11 cellular contexts compared by ENCODE assay signal in the genomic region with DNA sequence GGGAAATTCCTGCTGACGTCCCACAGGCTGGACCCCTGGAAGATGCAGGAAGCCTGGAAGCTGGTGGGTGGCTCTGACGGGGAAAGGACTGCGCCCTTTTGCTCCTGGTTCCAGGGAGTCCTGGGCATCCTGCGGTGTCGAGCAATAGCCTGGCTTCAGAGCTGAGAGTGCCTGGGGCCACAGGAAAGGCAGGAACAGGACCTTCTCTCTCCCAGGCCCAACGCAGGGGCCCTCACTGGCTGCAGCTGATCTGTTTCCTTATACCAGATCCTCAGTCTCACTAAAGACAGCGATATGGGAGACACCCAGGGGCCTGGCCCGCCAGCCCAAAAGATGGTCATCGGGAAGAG. TPM values are rescaled to one million over a fixed set of nuclear protein-coding genes. Genes with fewer than 3 reads are reported as not detected.
DNase-seq lines count a peak whose midpoint lies in the region; ATAC-seq, FAIRE-seq and TF ChIP-seq lines count a peak whose summit lies in the region.
"Had no signal": no experiment of that assay in that cellular context is flagged by ENCODE, and none has a peak within 500 bp of the region (broad histone marks: within the 10 kb centered on the region; RNA-seq: fewer than 3 reads in every experiment).

No MANE protein-coding gene starts in this region.

- H3K4me2 ChIP-seq in GM12878 (ENCODE audit: control insufficient read depth, insufficient read depth) (peak overlapping the region; percentile 83), neuronal stem cell (ENCODE audit: insufficient read depth, low read length, poor library complexity, severe bottlenecking) (no peak overlapping the region)

- CTCF ChIA-PET in CD8-positive, alpha-beta T cell (lab: Charles Lee) = interaction anchor here (0.6 to 5.4 kb wide), 6 partner anchors 9 to 354 kb away, joined by 3 to 34 read pairs (median 6); a partner anchor contains a TSS
- CTCF ChIA-PET in GM12878 (lab: Yijun Ruan, JAX) = interaction anchor here (0.5 to 3.9 kb wide), 6 partner anchors 10 to 287 kb away, joined by 3 to 30 read pairs (median 14); a partner anchor contains a TSS

- RAD21 ChIA-PET in GM12878 (lab: Charles Lee; ENCODE audit: unreplicated experiment) = interaction anchor here (1.9 to 2.4 kb wide), 4 partner anchors 21 to 147 kb away, joined by 7 to 14 read pairs (median 10); a partner anchor contains a TSS

- H2BK15ac ChIP-seq in neuronal stem cell (ENCODE audit: low read length) = no peak overlapping the region

- SMC1A ChIA-PET in GM12878 (lab: Charles Lee; ENCODE audit: uncharacterized antibody, unreplicated experiment) = interaction anchor here (0.9 to 3.6 kb wide), 6 partner anchors 10 to 153 kb away, joined by 3 to 25 read pairs (median 6); a partner anchor contains a TSS

- TF ChIP-seq EP300 in GM12878 (IDR thresholded peaks at IDR 0.05; ENCODE audit: borderline replicate concordance in 1 of 2, control insufficient read depth in 1 of 2, low read depth in 2 of 2, low read length in 2 of 2) = no peak

- no peak for TF ChIP-seq CTCF in CD8-positive, alpha-beta T cell (IDR thresholded peaks at IDR 0.05)
- TF ChIP-seq CTCF in GM12878 (IDR thresholded peaks at IDR 0.05 in 2 of 3, conservative IDR thresholded peaks at IDR 0.05 in 1 of 3; ENCODE audit: control insufficient read depth in 2 of 3, extremely low read depth in 1 of 3, insufficient read depth in 1 of 3, low read depth in 3 of 3, low read length in 3 of 3) (no peak), GM10266 (IDR thresholded peaks at IDR 0.05; ENCODE audit: control insufficient read depth, insufficient read depth, low read depth, missing control alignments) (no peak)

- H3K4me1 ChIP-seq in CD8-positive, alpha-beta T cell (ENCODE audit: insufficient read depth, low read length) = peaks cover 50% of the 10 kb centered on the region
- H3K4me1 ChIP-seq in HUES48 (ENCODE audit: control insufficient read depth, insufficient read depth, low read length) = peaks cover 22% of the 10 kb centered on the region
- peaks cover 22% of the 10 kb centered on the region for H3K4me1 ChIP-seq in GM12878 (ENCODE audit: control insufficient read depth, insufficient read depth, low read length)
- H3K4me1 ChIP-seq in neuronal stem cell (ENCODE audit: control insufficient read depth in 2 of 2, insufficient read depth in 1 of 2, low read depth in 1 of 2, low read length in 2 of 2) = peaks cover 12 to 21% of the 10 kb centered on the region in 2 donors

- no peak overlapping the region for H4K91ac ChIP-seq in neuronal stem cell (ENCODE audit: low read depth, low read length, poor library complexity)

- H3K18ac ChIP-seq in neuronal stem cell (ENCODE audit: low read length) = no peak overlapping the region

- peaks cover 40% of the 10 kb centered on the region for H3K79me2 ChIP-seq in GM12878 (ENCODE audit: control insufficient read depth, insufficient read depth, low read length)

- no peak for FAIRE-seq in GM12878 (lab: Jason Lieb, UNC)
- FAIRE-seq: islet of Langerhans had no signal

- H4K20me1 ChIP-seq in GM12878 (ENCODE audit: control insufficient read depth, insufficient read depth) = peaks cover 6% of the 10 kb centered on the region

- H4K8ac ChIP-seq in neuronal stem cell (ENCODE audit: low read depth, low read length) = no peak overlapping the region

- POLR2A ChIA-PET in CD8-positive, alpha-beta T cell (lab: Charles Lee) = interaction anchor here (0.8 to 5.3 kb wide), 7 partner anchors 8 to 153 kb away, joined by 3 to 48 read pairs (median 4); a partner anchor contains a TSS
- POLR2A ChIA-PET in GM12878 (lab: Charles Lee) = interaction anchor here (1.1 to 3.9 kb wide), 7 partner anchors 9 to 67 kb away, joined by 3 to 38 read pairs (median 7); a partner anchor contains a TSS

- TF ChIP-seq POLR2A in GM12878 (IDR thresholded peaks at IDR 0.05; ENCODE audit: low read depth, low read length) = no peak

- ATAC-seq in CD8-positive, alpha-beta T cell = no peak
- ATAC-seq in GM12878 (no peak), GM21447 (IDR thresholded peaks at IDR 0.05; ENCODE audit: unreplicated experiment) (no peak)

- H3K27ac Mint-ChIP-seq in CD8-positive, alpha-beta T cell = peak overlapping the region; percentile 92

- H3K9ac ChIP-seq in HUES48 (ENCODE audit: low read depth, low read length) = no peak overlapping the region
- H3K9ac ChIP-seq in GM12878 (ENCODE audit: control insufficient read depth, insufficient read depth, low read length) = peak overlapping the region; percentile 88; the same call in 1 of the 2 replicates
- H3K9ac ChIP-seq in neuronal stem cell (ENCODE audit: low read depth, low read length, poor library complexity) = no peak overlapping the region

- H2BK120ac ChIP-seq in neuronal stem cell (ENCODE audit: low read depth, low read length) = no peak overlapping the region

- H3K9me3 Mint-ChIP-seq in CD8-positive, alpha-beta T cell = no peaks in the 10 kb centered on the region

- H2AFZ ChIP-seq in GM12878 (ENCODE audit: control insufficient read depth, low read depth, low read length) (no peak overlapping the region), neuronal stem cell (ENCODE audit: low read length) (no peak overlapping the region)

- no peaks in the 10 kb centered on the region for H3K27me3 Mint-ChIP-seq in CD8-positive, alpha-beta T cell (ENCODE audit: low read depth)
- H3K27me3 Mint-ChIP-seq: progenitor cell of endocrine pancreas had no signal

- H3K27ac ChIP-seq in CD8-positive, alpha-beta T cell (ENCODE audit: low read depth, low read length) = peak overlapping the region; percentile 79
- H3K27ac ChIP-seq in HUES48 (ENCODE audit: low read depth, low read length) (peak overlapping the region; percentile 98), GM12878 (ENCODE audit: control insufficient read depth, insufficient read depth) (peak overlapping the region; percentile 86; the same call in 1 of the 2 replicates), neuronal stem cell (replicated peaks; ENCODE audit: low read length) (no peak overlapping the region)

- no peaks in the 10 kb centered on the region for H3K9me3 ChIP-seq in CD8-positive, alpha-beta T cell (ENCODE audit: low read length)
- no peaks in the 10 kb centered on the region for H3K9me3 ChIP-seq in HUES48 (ENCODE audit: control insufficient read depth, insufficient read depth, low read length)
- no peaks in the 10 kb centered on the region for H3K9me3 ChIP-seq in GM12878 (replicated peaks; ENCODE audit: control insufficient read depth, insufficient read depth, low read length)
- no peaks in the 10 kb centered on the region for H3K9me3 ChIP-seq in neuronal stem cell (replicated peaks in 1 of 2; ENCODE audit: control insufficient read depth in 2 of 2, insufficient read depth in 1 of 2, low read depth in 1 of 2, low read length in 2 of 2)

- no peaks in the 10 kb centered on the region for H3K27me3 ChIP-seq in CD8-positive, alpha-beta T cell (ENCODE audit: insufficient read depth, low read length)
- H3K27me3 ChIP-seq in HUES48 (ENCODE audit: control insufficient read depth, insufficient read depth, low read length) = no peaks in the 10 kb centered on the region
- no peaks in the 10 kb centered on the region for H3K27me3 ChIP-seq in GM12878 (replicated peaks in 1 of 2; ENCODE audit: control insufficient read depth in 2 of 2, insufficient read depth in 2 of 2, low read length in 1 of 2)
- H3K27me3 ChIP-seq in neuronal stem cell (ENCODE audit: control insufficient read depth in 3 of 3, insufficient read depth in 3 of 3, low read depth in 1 of 3, low read length in 3 of 3) = no peaks in the 10 kb centered on the region

- peaks cover 7% of the 10 kb centered on the region for H3K79me1 ChIP-seq in neuronal stem cell (ENCODE audit: low read depth, low read length)

- peak overlapping the region; percentile 89 for H3K4me3 Mint-ChIP-seq in CD8-positive, alpha-beta T cell

- H3K36me3 ChIP-seq in CD8-positive, alpha-beta T cell (ENCODE audit: insufficient read depth, low read length) = peaks cover 32% of the 10 kb centered on the region
- H3K36me3 ChIP-seq in HUES48 (ENCODE audit: control insufficient read depth, insufficient read depth, low read length) = peaks cover 75% of the 10 kb centered on the region
- H3K36me3 ChIP-seq in GM12878 (ENCODE audit: control insufficient read depth in 2 of 2, insufficient read depth in 2 of 2, low read length in 1 of 2) = peaks cover 23 to 26% of the 10 kb centered on the region in 2 experiments
- peaks cover 46 to 77% of the 10 kb centered on the region in 2 donors for H3K36me3 ChIP-seq in neuronal stem cell (replicated peaks in 1 of 2; ENCODE audit: control insufficient read depth in 2 of 2, insufficient read depth in 2 of 2, low read length in 2 of 2)

- intact Hi-C loops in CD8-positive, alpha-beta T cell (cut with DNase I, micrococcal nuclease) = loop anchor here in 1 of 2 experiments (10.0 kb wide), 1 partner anchor 1104 kb away; a partner anchor contains a TSS
- intact Hi-C loops in GM12878 (cut with micrococcal nuclease; ENCODE audit: unreplicated experiment) = loop anchor here (5.0 kb wide), 1 partner anchor 114 kb away; a partner anchor contains a TSS

- WGBS in GM12878 (ENCODE audit: insufficient coverage, insufficient replicate concordance, low lambda C conversion rate, missing lambda C conversion rate) = 69% methylated on average over 9 of the region's 9 CpGs
- no CpG with 5 or more reads among the region's 9 CpGs for WGBS in neuronal stem cell (ENCODE audit: extremely low coverage in 2 of 2, insufficient read length in 2 of 2, insufficient replicate concordance in 1 of 2), 2 donors

- in situ Hi-C loops in GM12878 (cut with MboI) = no loop called here

- H2BK12ac ChIP-seq in neuronal stem cell (ENCODE audit: low read length) = no peak overlapping the region

- peak overlapping the region; percentile 76 for H2BK5ac ChIP-seq in neuronal stem cell (ENCODE audit: low read length)

- peak overlapping the region; percentile 59 for H2AK5ac ChIP-seq in neuronal stem cell (ENCODE audit: low read depth, low read length)

- peaks cover 60% of the 10 kb centered on the region for H3K4me1 Mint-ChIP-seq in CD8-positive, alpha-beta T cell (ENCODE audit: low read depth)

- no peak overlapping the region for H3K14ac ChIP-seq in neuronal stem cell (ENCODE audit: low read length)

- BruUV-seq in GM12878 (replicated peaks; lab: Mats Ljungman, UMichigan) = no TSS peak

- no peak overlapping the region for H3K4ac ChIP-seq in neuronal stem cell (ENCODE audit: low read length)

- no peak for DNase-seq in CD8-positive, alpha-beta T cell
- DNase-seq in GM12878 (ENCODE audit: low read depth, low spot score) = no peak
- DNase-seq in neuronal stem cell (ENCODE audit: low spot score) = no peak
- no peak for DNase-seq in GM10266 (ENCODE audit: extremely low spot score)
- no peak for DNase-seq in amygdala (lab: John Stamatoyannopoulos, UW)
- no peak for DNase-seq in nucleus accumbens (lab: John Stamatoyannopoulos, UW)
- DNase-seq: NCI-H510A had no signal

- H3K36me3 Mint-ChIP-seq in CD8-positive, alpha-beta T cell = peaks cover 74% of the 10 kb centered on the region

- peak overlapping the region; percentile 93 for H3K4me3 ChIP-seq in CD8-positive, alpha-beta T cell (ENCODE audit: low read depth, low read length)
- H3K4me3 ChIP-seq in HUES48 (ENCODE audit: low read depth, low read length) (peak overlapping the region; percentile 99; the same call in 1 of the 2 replicates), GM12878 (peak overlapping the region; percentile 87; the same call in 1 of the 2 replicates), neuronal stem cell (ENCODE audit: low read length in 2 of 2) (no peak overlapping the region)

- H3K23ac ChIP-seq in neuronal stem cell (ENCODE audit: low read depth, low read length, poor library complexity) = peak overlapping the region; percentile 99

- no peak for TF ChIP-seq RAD21 in GM12878 (IDR thresholded peaks at IDR 0.05; ENCODE audit: insufficient read depth, low read depth, low read length)

RNA-seq across cellular contexts. Expression of a gene that starts 1.4 kb away (rescaled TPM):
- 1 to 10 TPM; 7.9 to 8.8 TPM for total RNA-seq in CD8-positive, alpha-beta T cell
- total RNA-seq in GM12878 (2013; cell fraction: nucleolus; rRNA removed) = 14.5 and 15.4 TPM in 2 replicates
- total RNA-seq in GM12878 (2014; rRNA removed) (6.8 and 8.2 TPM in 2 replicates), GM12878 (2014; rRNA removed; fragmentation: Illumina TruSeq; extraction: Trizol) (2.8 and 2.9 TPM in 2 replicates), GM12878 (2021) (6.2 and 6.5 TPM in 2 replicates)
- 1.5 TPM for polyA plus RNA-seq in GM12878 (2011; ENCODE audit: low read depth)
- polyA plus RNA-seq in GM12878 (2011; rRNA removed) (1.0 and 1.8 TPM in 2 replicates), GM12878 (2014; fragmentation: Illumina TruSeq; extraction: Trizol) (0.33 and 0.98 TPM in 2 replicates), GM12878 (2014; fragmentation: Nextera tagmentation; extraction: Ambion mirVana) (under 1 TPM; 0.27 to 0.37 TPM), GM12878 (2014; rRNA removed) (4.6 and 5.1 TPM in 2 replicates), GM12878 (2016; fragmentation: Nextera tagmentation; extraction: Ambion mirVana) (1 to 10 TPM; 2.4 to 3.8 TPM)
- 2.4 and 3.0 TPM in 2 replicates for polyA plus RNA-seq in GM12878 (2011; cell fraction: cytosol; rRNA removed)
- 3.8 and 4.4 TPM in 2 replicates for polyA plus RNA-seq in GM12878 (2011; cell fraction: nucleus; rRNA removed)
- polyA plus RNA-seq in GM12878 (2012) = 5.8 TPM in 2 replicates
- polyA minus RNA-seq in GM12878 (2011; rRNA and poly(A)+ RNA removed) = 2.7 and 7.0 TPM in 2 replicates
- 1.7 and 3.2 TPM in 2 replicates for polyA minus RNA-seq in GM12878 (2011; cell fraction: cytosol; rRNA and poly(A)+ RNA removed)
- polyA minus RNA-seq in GM12878 (2011; cell fraction: nucleus; rRNA and poly(A)+ RNA removed) = 12.5 and 20.7 TPM in 2 replicates
- polyA plus RNA-seq in neuronal stem cell (2013, experiment 1 of 2) = 1.3 TPM
- 1.4 TPM for polyA plus RNA-seq in neuronal stem cell (2013, experiment 2 of 2)

RNA-seq across cellular contexts. Expression of a gene that starts 6.5 kb away (rescaled TPM):
- 1,000 to 10,000 TPM; 4,154 to 4,290 TPM for total RNA-seq in CD8-positive, alpha-beta T cell
- total RNA-seq in GM12878 (2013; cell fraction: nucleolus; rRNA removed) = 558 and 624 TPM in 2 replicates
- total RNA-seq in GM12878 (2014; rRNA removed) (6,753 and 7,288 TPM in 2 replicates), GM12878 (2014; rRNA removed; fragmentation: Illumina TruSeq; extraction: Trizol) (7,180 and 7,566 TPM in 2 replicates), GM12878 (2021) (5,526 and 5,774 TPM in 2 replicates)
- 17,971 TPM for polyA plus RNA-seq in GM12878 (2011; ENCODE audit: low read depth)
- polyA plus RNA-seq in GM12878 (2011; rRNA removed) (8,077 and 9,878 TPM in 2 replicates), GM12878 (2014; fragmentation: Illumina TruSeq; extraction: Trizol) (7,632 and 8,884 TPM in 2 replicates), GM12878 (2014; fragmentation: Nextera tagmentation; extraction: Ambion mirVana) (over 10,000 TPM; 17,270 to 20,828 TPM), GM12878 (2014; rRNA removed) (9,185 and 10,303 TPM in 2 replicates), GM12878 (2016; fragmentation: Nextera tagmentation; extraction: Ambion mirVana) (1,000 to 10,000 TPM; 4,228 to 4,318 TPM)
- polyA plus RNA-seq in GM12878 (2011; cell fraction: cytosol; rRNA removed) = 10,835 and 16,153 TPM in 2 replicates
- 3,547 and 5,859 TPM in 2 replicates for polyA plus RNA-seq in GM12878 (2011; cell fraction: nucleus; rRNA removed)
- polyA plus RNA-seq in GM12878 (2012) = 12,427 and 13,567 TPM in 2 replicates
- 5,090 and 5,101 TPM in 2 replicates for polyA minus RNA-seq in GM12878 (2011; rRNA and poly(A)+ RNA removed)
- 963 and 1,029 TPM in 2 replicates for polyA minus RNA-seq in GM12878 (2011; cell fraction: cytosol; rRNA and poly(A)+ RNA removed)
- polyA minus RNA-seq in GM12878 (2011; cell fraction: nucleus; rRNA and poly(A)+ RNA removed) = 288 and 344 TPM in 2 replicates
- 7,654 TPM for polyA plus RNA-seq in neuronal stem cell (2013, experiment 1 of 2)
- polyA plus RNA-seq in neuronal stem cell (2013, experiment 2 of 2) = 7,710 TPM

RNA-seq across cellular contexts. Expression of a gene that starts 6.7 kb away (rescaled TPM):
- 10 to 100 TPM; 72.2 to 75.9 TPM for total RNA-seq in CD8-positive, alpha-beta T cell
- 85.4 and 91.2 TPM in 2 replicates for total RNA-seq in GM12878 (2013; cell fraction: nucleolus; rRNA removed)
- total RNA-seq in GM12878 (2014; rRNA removed) (32.4 and 33.9 TPM in 2 replicates), GM12878 (2014; rRNA removed; fragmentation: Illumina TruSeq; extraction: Trizol) (20.9 and 22.1 TPM in 2 replicates), GM12878 (2021) (36.1 and 38.1 TPM in 2 replicates)
- polyA plus RNA-seq in GM12878 (2011; ENCODE audit: low read depth) = 38.1 TPM
- polyA plus RNA-seq in GM12878 (2011; rRNA removed) (29.7 and 52.7 TPM in 2 replicates), GM12878 (2014; fragmentation: Illumina TruSeq; extraction: Trizol) (34.1 and 47.1 TPM in 2 replicates), GM12878 (2014; fragmentation: Nextera tagmentation; extraction: Ambion mirVana) (10 to 100 TPM; 11.3 to 13.2 TPM), GM12878 (2014; rRNA removed) (47.0 and 51.2 TPM in 2 replicates), GM12878 (2016; fragmentation: Nextera tagmentation; extraction: Ambion mirVana) (10 to 100 TPM; 36.0 to 37.3 TPM)
- polyA plus RNA-seq in GM12878 (2011; cell fraction: cytosol; rRNA removed) = 47.5 and 60.5 TPM in 2 replicates
- polyA plus RNA-seq in GM12878 (2011; cell fraction: nucleus; rRNA removed) = 264 and 288 TPM in 2 replicates
- 34.5 and 39.0 TPM in 2 replicates for polyA plus RNA-seq in GM12878 (2012)
- polyA minus RNA-seq in GM12878 (2011; rRNA and poly(A)+ RNA removed) = 84.5 and 88.1 TPM in 2 replicates
- 17.4 and 24.1 TPM in 2 replicates for polyA minus RNA-seq in GM12878 (2011; cell fraction: cytosol; rRNA and poly(A)+ RNA removed)
- 94.5 and 122 TPM in 2 replicates for polyA minus RNA-seq in GM12878 (2011; cell fraction: nucleus; rRNA and poly(A)+ RNA removed)
- 41.1 TPM for polyA plus RNA-seq in neuronal stem cell (2013, experiment 1 of 2)
- polyA plus RNA-seq in neuronal stem cell (2013, experiment 2 of 2) = 41.5 TPM

RNA-seq across cellular contexts. Expression of a gene that starts 10.7 kb away (rescaled TPM):
- total RNA-seq in CD8-positive, alpha-beta T cell = 10 to 100 TPM; 19.9 to 22.1 TPM
- 48.9 and 51.3 TPM in 2 replicates for total RNA-seq in GM12878 (2013; cell fraction: nucleolus; rRNA removed)
- total RNA-seq in GM12878 (2014; rRNA removed) = 82.7 and 98.4 TPM in 2 replicates
- total RNA-seq in GM12878 (2014; rRNA removed; fragmentation: Illumina TruSeq; extraction: Trizol) = 93.9 and 98.0 TPM in 2 replicates
- 90.4 and 96.4 TPM in 2 replicates for total RNA-seq in GM12878 (2021)
- polyA plus RNA-seq in GM12878 (2011; ENCODE audit: low read depth) = 30.0 TPM
- polyA plus RNA-seq in GM12878 (2011; rRNA removed) = 31.7 and 50.0 TPM in 2 replicates
- 55.6 and 72.4 TPM in 2 replicates for polyA plus RNA-seq in GM12878 (2011; cell fraction: cytosol; rRNA removed)
- 141 and 154 TPM in 2 replicates for polyA plus RNA-seq in GM12878 (2011; cell fraction: nucleus; rRNA removed)
- 42.3 and 52.4 TPM in 2 replicates for polyA plus RNA-seq in GM12878 (2012)
- polyA plus RNA-seq in GM12878 (2014; fragmentation: Illumina TruSeq; extraction: Trizol) = 58.9 and 66.9 TPM in 2 replicates
- polyA plus RNA-seq in GM12878 (2014; fragmentation: Nextera tagmentation; extraction: Ambion mirVana) = 10 to 100 TPM; 10.1 to 23.5 TPM
- polyA plus RNA-seq in GM12878 (2014; rRNA removed) = 75.5 and 88.6 TPM in 2 replicates
- 100 to 1,000 TPM; 134 to 147 TPM for polyA plus RNA-seq in GM12878 (2016; fragmentation: Nextera tagmentation; extraction: Ambion mirVana)
- polyA minus RNA-seq in GM12878 (2011; rRNA and poly(A)+ RNA removed) = 78.2 and 78.6 TPM in 2 replicates
- 32.6 and 39.4 TPM in 2 replicates for polyA minus RNA-seq in GM12878 (2011; cell fraction: cytosol; rRNA and poly(A)+ RNA removed)
- 43.9 and 77.9 TPM in 2 replicates for polyA minus RNA-seq in GM12878 (2011; cell fraction: nucleus; rRNA and poly(A)+ RNA removed)
- polyA plus RNA-seq in neuronal stem cell (2013, experiment 1 of 2) = 31.2 TPM
- polyA plus RNA-seq in neuronal stem cell (2013, experiment 2 of 2) = 30.9 TPM

RNA-seq across cellular contexts. Expression of a gene that starts 11.0 kb away (rescaled TPM):
- total RNA-seq in CD8-positive, alpha-beta T cell = 10 to 100 TPM in 1 of 2 experiments, 1 to 10 TPM in 1; 9.4 to 11.2 TPM
- total RNA-seq in GM12878 (2013; cell fraction: nucleolus; rRNA removed) = 15.0 and 16.1 TPM in 2 replicates
- total RNA-seq in GM12878 (2014; rRNA removed) = 110 and 131 TPM in 2 replicates
- total RNA-seq in GM12878 (2014; rRNA removed; fragmentation: Illumina TruSeq; extraction: Trizol) = 134 and 141 TPM in 2 replicates
- total RNA-seq in GM12878 (2021) = 87.8 and 91.8 TPM in 2 replicates
- 149 TPM for polyA plus RNA-seq in GM12878 (2011; ENCODE audit: low read depth)
- 73.4 and 83.5 TPM in 2 replicates for polyA plus RNA-seq in GM12878 (2011; rRNA removed)
- polyA plus RNA-seq in GM12878 (2011; cell fraction: cytosol; rRNA removed) = 37.7 and 46.6 TPM in 2 replicates
- 53.0 and 60.5 TPM in 2 replicates for polyA plus RNA-seq in GM12878 (2011; cell fraction: nucleus; rRNA removed)
- polyA plus RNA-seq in GM12878 (2012) = 83.0 and 98.2 TPM in 2 replicates
- polyA plus RNA-seq in GM12878 (2014; fragmentation: Illumina TruSeq; extraction: Trizol) = 168 and 182 TPM in 2 replicates
- 1 to 10 TPM; 3.1 to 5.7 TPM for polyA plus RNA-seq in GM12878 (2014; fragmentation: Nextera tagmentation; extraction: Ambion mirVana)
- 164 and 165 TPM in 2 replicates for polyA plus RNA-seq in GM12878 (2014; rRNA removed)
- polyA plus RNA-seq in GM12878 (2016; fragmentation: Nextera tagmentation; extraction: Ambion mirVana) = 10 to 100 TPM; 27.7 to 35.7 TPM
- 20.4 and 20.6 TPM in 2 replicates for polyA minus RNA-seq in GM12878 (2011; rRNA and poly(A)+ RNA removed)
- 10.8 and 12.3 TPM in 2 replicates for polyA minus RNA-seq in GM12878 (2011; cell fraction: cytosol; rRNA and poly(A)+ RNA removed)
- polyA minus RNA-seq in GM12878 (2011; cell fraction: nucleus; rRNA and poly(A)+ RNA removed) = 25.8 and 32.7 TPM in 2 replicates
- polyA plus RNA-seq in neuronal stem cell (2013, experiment 1 of 2) = 63.9 TPM
- 63.8 TPM for polyA plus RNA-seq in neuronal stem cell (2013, experiment 2 of 2)

Comparison
In these comparisons a context has a peak if more than half of its experiments do, and no peak if none do; other contexts are left out.
1. H3K4me3 ChIP-seq: peak in CD8-positive, alpha-beta T cell (single experiment), HUES48 (single experiment) and GM12878 (single experiment); none in neuronal stem cell (0 of 2).